14 cellular contexts compared by ENCODE assay signal in the genomic region with DNA sequence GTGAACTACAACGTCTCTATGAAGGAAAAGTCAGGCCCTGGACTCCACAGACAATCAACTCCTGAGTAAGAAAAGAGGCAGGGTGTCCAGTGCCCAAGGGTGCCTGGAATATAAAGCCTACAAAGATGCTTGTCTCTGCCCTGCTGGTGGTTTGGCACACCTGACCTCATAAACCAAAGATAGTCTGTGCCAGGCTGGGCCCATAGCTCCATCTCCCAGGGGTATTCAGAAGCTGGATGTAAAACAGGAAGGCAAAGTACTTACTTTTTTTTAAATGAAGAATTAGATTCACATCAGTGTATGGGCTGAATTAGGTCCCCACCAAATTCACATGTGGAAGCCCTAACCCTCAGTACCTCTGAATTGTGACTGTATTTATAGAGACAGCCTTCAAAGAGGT.
"Had no signal": no experiment of that assay in that cellular context is flagged by ENCODE, and none has a peak within 500 bp of the region (broad histone marks: within the 10 kb centered on the region; RNA-seq: fewer than 3 reads in every experiment).

No MANE protein-coding gene starts in this region.

- H3K27me3 ChIP-seq: brain microvascular endothelial cell, right lobe of liver had no signal

- H3K4me3 ChIP-seq: right lobe of liver, thoracic aorta had no signal

- H3K9me3 Mint-ChIP-seq: activated T-helper 2 cell treated with anti-CD3 and anti-CD28 coated beads, Interferon-gamma antibody, Interleukin-2, Interleukin-4, amounts not matched to agents 10 μg/mL and 5 μg/mL and 100 μg/mL, durations not matched to agents 14 hours and 24 hours and 36 hours had no signal

- H3K27me3 Mint-ChIP-seq: activated CD4-positive, alpha-beta T cell treated with anti-CD3 and anti-CD28 coated beads for 36 hours; activated naive CD8-positive, alpha-beta T cell had no signal

- H3K4me3 Mint-ChIP-seq: activated CD4-positive, alpha-beta T cell treated with anti-CD3 and anti-CD28 coated beads for 36 hours; activated naive CD8-positive, alpha-beta T cell had no signal

- H3K36me3 ChIP-seq: brain microvascular endothelial cell, right lobe of liver, thoracic aorta had no signal

- H3K27ac Mint-ChIP-seq: activated CD4-positive, alpha-beta T cell treated with anti-CD3 and anti-CD28 coated beads for 36 hours; activated naive CD8-positive, alpha-beta T cell; activated T-helper 2 cell treated with anti-CD3 and anti-CD28 coated beads, Interferon-gamma antibody, Interleukin-2, Interleukin-4, amounts not matched to agents 10 μg/mL and 5 μg/mL and 100 μg/mL, durations not matched to agents 14 hours and 24 hours and 36 hours; progenitor cell of endocrine pancreas had no signal

- DNase-seq: activated CD4-positive, alpha-beta T cell treated with anti-CD3 and anti-CD28 coated beads for 36 hours; brain microvascular endothelial cell; effector memory CD4-positive, alpha-beta T cell; hypothalamus; occipital lobe; stimulated activated CD4-positive, alpha-beta T cell treated with anti-CD3 and anti-CD28 coated beads, Interleukin-2, amount 100 ng/mL, for 24 hours; stimulated activated naive CD8-positive, alpha-beta T cell treated with anti-CD3 and anti-CD28 coated beads, Interleukin-15, Interleukin-2, amounts not matched to agents 100 U/mL and 50 U/mL, for 24 hours; T1000 had no signal

- ATAC-seq: activated CD4-positive, alpha-beta T cell treated with anti-CD3 and anti-CD28 coated beads for 36 hours; right lobe of liver; stimulated activated naive CD8-positive, alpha-beta T cell treated with anti-CD3 and anti-CD28 coated beads, Interleukin-15, Interleukin-2, amounts not matched to agents 100 U/mL and 50 U/mL, for 24 hours had no signal

- H3K36me3 Mint-ChIP-seq: activated naive CD8-positive, alpha-beta T cell had no signal

- H3K9me3 ChIP-seq: right lobe of liver, thoracic aorta had no signal

- H3K27ac ChIP-seq: brain microvascular endothelial cell, thoracic aorta, VCaP had no signal
